33 cellular contexts compared by ENCODE assay signal in the genomic region with DNA sequence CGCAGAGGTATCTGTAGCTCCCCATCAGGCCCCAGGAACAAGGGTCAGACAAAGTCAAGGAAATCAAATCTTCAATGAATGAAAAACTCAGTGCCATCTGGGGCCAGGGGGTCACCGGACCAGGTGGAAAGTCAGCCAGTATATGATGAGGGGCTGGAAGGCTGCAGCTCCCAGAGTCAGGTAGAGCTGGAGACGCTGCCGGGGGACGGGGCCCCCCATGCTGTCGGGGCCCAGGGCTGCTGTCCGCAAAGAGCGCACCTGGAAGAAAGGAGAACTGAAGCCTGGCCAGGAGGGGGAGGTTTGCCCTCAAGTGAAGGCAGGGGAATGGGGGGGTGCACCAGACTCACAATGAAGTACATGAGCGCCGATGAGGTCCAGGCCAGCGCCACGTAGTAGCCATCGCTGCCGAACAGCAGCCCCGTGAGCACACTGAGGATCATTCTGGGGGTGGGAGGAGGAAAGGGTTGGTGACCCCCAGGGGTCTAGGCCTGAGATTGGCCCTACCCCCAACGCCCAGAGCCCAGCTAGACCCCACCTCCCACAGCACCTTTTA. TPM values are rescaled to one million over a fixed set of nuclear protein-coding genes. Genes with fewer than 3 reads are reported as not detected.
"Had no signal": no experiment of that assay in that cellular context is flagged by ENCODE, and none has a peak within 500 bp of the region (broad histone marks: within the 10 kb centered on the region; RNA-seq: fewer than 3 reads in every experiment).

No MANE protein-coding gene starts in this region.

- H3K36me3 ChIP-seq: breast epithelium had no signal

- H3K4me2 ChIP-seq: smooth muscle cell had no signal

- H3K36me3 Mint-ChIP-seq: activated CD4-positive, alpha-beta memory T cell treated with anti-CD3 and anti-CD28 coated beads for 36 hours; activated naive CD4-positive, alpha-beta T cell treated with anti-CD3 and anti-CD28 coated beads, Interleukin-2, amount 50 U/mL, for 24 hours had no signal

- DNase-seq: activated CD4-positive, alpha-beta memory T cell treated with anti-CD3 and anti-CD28 coated beads for 36 hours; activated CD4-positive, alpha-beta T cell treated with anti-CD3 and anti-CD28 coated beads, Interleukin-2, amount 10 ng/mL, durations not matched to agents 24 days and 14 days; activated CD4-positive, CD25-positive, alpha-beta regulatory T cell treated with anti-CD3 and anti-CD28 coated beads, Interleukin-2, amount 50 U/mL, for 72 hours; activated CD8-positive, alpha-beta memory T cell treated with anti-CD3 and anti-CD28 coated beads, Interleukin-2, amount 50 U/mL, for 4 hours; activated T-cell treated with anti-CD3 and anti-CD28 coated beads, Interleukin-2, amount 50 U/mL, for 24 hours; central memory CD4-positive, alpha-beta T cell; dermis blood vessel endothelial cell; effector CD8-positive, alpha-beta T cell; esophagus squamous epithelium; foreskin melanocyte; left lung; lower lobe of right lung; nucleus accumbens; stimulated activated CD4-positive, alpha-beta T cell treated with anti-CD3 and anti-CD28 coated beads, Interleukin-1b, Interleukin-23, amount 100 ng/mL, for 48 hours; stimulated activated CD4-positive, alpha-beta T cell treated with anti-CD3 and anti-CD28 coated beads, Interleukin-4, amount 100 ng/mL, for 4 hours; stimulated activated CD8-positive, alpha-beta memory T cell treated with anti-CD3 and anti-CD28 coated beads, Interleukin-4, amount 100 ng/mL, for 48 hours; stimulated activated naive CD4-positive, alpha-beta T cell; T1000; tibial artery; upper lobe of right lung had no signal

- H3K27ac Mint-ChIP-seq: activated CD4-positive, alpha-beta memory T cell treated with anti-CD3 and anti-CD28 coated beads for 36 hours; activated CD4-positive, alpha-beta T cell treated with anti-CD3 and anti-CD28 coated beads, Interleukin-2, amount 10 ng/mL, durations not matched to agents 24 days and 14 days; activated naive CD4-positive, alpha-beta T cell treated with anti-CD3 and anti-CD28 coated beads, Interleukin-2, amount 50 U/mL, for 24 hours; activated T-cell treated with anti-CD3 and anti-CD28 coated beads, Interleukin-2, amount 50 U/mL, for 24 hours; activated T-helper 2 cell treated with anti-CD3 and anti-CD28 coated beads, Interferon-gamma antibody, Interleukin-2, Interleukin-4, amounts not matched to agents 10 μg/mL and 5 μg/mL and 100 μg/mL, durations not matched to agents 14 hours and 24 hours and 36 hours; nephron had no signal

- H3K9me3 ChIP-seq: breast epithelium, esophagus squamous epithelium, left lung, lower lobe of right lung, right atrium auricular region, suprapubic skin, tibial artery, upper lobe of right lung had no signal

- H3K9ac ChIP-seq: parathyroid adenoma had no signal

- ATAC-seq: left lung, lower lobe of right lung, upper lobe of right lung had no signal

- H3K27ac ChIP-seq: breast epithelium, epithelial cell of prostate, esophagus squamous epithelium, left lung, lower lobe of right lung, parathyroid adenoma, suprapubic skin, tibial artery, upper lobe of right lung had no signal

- H3K9me3 Mint-ChIP-seq: activated CD4-positive, alpha-beta memory T cell treated with anti-CD3 and anti-CD28 coated beads for 36 hours; activated CD4-positive, alpha-beta T cell treated with anti-CD3 and anti-CD28 coated beads, Interleukin-2, amount 10 ng/mL, durations not matched to agents 24 days and 14 days; activated naive CD4-positive, alpha-beta T cell treated with anti-CD3 and anti-CD28 coated beads, Interleukin-2, amount 50 U/mL, for 24 hours; activated T-cell treated with anti-CD3 and anti-CD28 coated beads, Interleukin-2, amount 50 U/mL, for 24 hours; activated T-helper 2 cell treated with anti-CD3 and anti-CD28 coated beads, Interferon-gamma antibody, Interleukin-2, Interleukin-4, amounts not matched to agents 10 μg/mL and 5 μg/mL and 100 μg/mL, durations not matched to agents 14 hours and 24 hours and 36 hours; nephron; T-helper 1 cell treated with Interleukin-12 subunit alpha and Interleukin-12 subunit beta and Interleukin-4 antibody, amounts not matched to agents 30 μg/mL and 1 μg/mL, for 36 hours had no signal

- H3K27me3 Mint-ChIP-seq: activated CD4-positive, alpha-beta memory T cell treated with anti-CD3 and anti-CD28 coated beads for 36 hours; activated T-cell treated with anti-CD3 and anti-CD28 coated beads, Interleukin-2, amount 50 U/mL, for 24 hours had no signal

- H3K27me3 ChIP-seq: breast epithelium, esophagus squamous epithelium, left lung, right atrium auricular region, suprapubic skin, tibial artery, upper lobe of right lung had no signal

- H3K79me2 ChIP-seq: parathyroid adenoma had no signal

- H3K4me3 Mint-ChIP-seq: activated CD4-positive, alpha-beta memory T cell treated with anti-CD3 and anti-CD28 coated beads for 36 hours; activated CD4-positive, alpha-beta T cell treated with anti-CD3 and anti-CD28 coated beads, Interleukin-2, amount 10 ng/mL, durations not matched to agents 24 days and 14 days; activated naive CD4-positive, alpha-beta T cell treated with anti-CD3 and anti-CD28 coated beads, Interleukin-2, amount 50 U/mL, for 24 hours; activated T-cell treated with anti-CD3 and anti-CD28 coated beads, Interleukin-2, amount 50 U/mL, for 24 hours; T-helper 1 cell treated with Interleukin-12 subunit alpha and Interleukin-12 subunit beta and Interleukin-4 antibody, amounts not matched to agents 30 μg/mL and 1 μg/mL, for 36 hours had no signal

- H3K4me1 ChIP-seq: parathyroid adenoma had no signal

- H2AFZ ChIP-seq: parathyroid adenoma had no signal

- H3K4me3 ChIP-seq: breast epithelium, esophagus squamous epithelium, left lung, lower lobe of right lung, right atrium auricular region, smooth muscle cell, suprapubic skin, tibial artery, upper lobe of right lung had no signal

RNA-seq across cellular contexts. Expression of gene CNIH2, which starts 6.6 kb away (rescaled TPM):
- total RNA-seq: dermis blood vessel endothelial cell, glomerular endothelial cell, right atrium auricular region had no signal

RNA-seq across cellular contexts. Expression of gene TMEM151A, which starts 7.1 kb away (rescaled TPM):
- total RNA-seq: activated CD4-positive, alpha-beta memory T cell treated with anti-CD3 and anti-CD28 coated beads for 36 hours; activated CD4-positive, alpha-beta T cell treated with anti-CD3 and anti-CD28 coated beads, Interleukin-2, amount 10 ng/mL, durations not matched to agents 24 days and 14 days; activated CD8-positive, alpha-beta memory T cell treated with anti-CD3 and anti-CD28 coated beads for 36 hours; activated T-helper 2 cell treated with anti-CD3 and anti-CD28 coated beads, Interferon-gamma antibody, Interleukin-2, Interleukin-4, amounts not matched to agents 10 μg/mL and 5 μg/mL and 100 μg/mL, durations not matched to agents 14 hours and 24 hours and 36 hours; dermis blood vessel endothelial cell; esophagus squamous epithelium; lower lobe of right lung; pulmonary artery endothelial cell; suprapubic skin had no signal
